10 cellular contexts compared by ENCODE assay signal in the genomic region with DNA sequence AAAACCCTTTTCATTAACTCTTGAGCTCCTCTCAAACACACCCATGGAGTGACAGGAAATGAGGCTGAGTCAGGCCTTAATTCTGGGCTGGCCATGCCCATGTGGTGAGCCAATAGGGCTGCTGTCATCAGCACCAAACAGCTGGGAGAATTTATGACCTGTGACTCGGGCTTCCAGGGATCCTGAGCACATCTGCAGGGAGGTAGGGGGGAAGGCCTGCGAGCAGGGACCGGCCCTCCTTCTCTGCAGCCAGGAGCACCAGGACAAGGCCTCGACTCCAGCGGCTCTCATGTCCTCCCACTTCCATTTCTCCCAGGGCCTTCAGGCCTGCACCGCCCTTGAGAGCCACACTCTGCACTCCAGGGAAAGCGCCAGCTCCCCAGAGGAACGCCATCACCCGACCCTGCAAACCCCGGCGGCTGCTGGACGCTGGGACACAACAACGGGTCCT. TPM values are rescaled to one million over a fixed set of nuclear protein-coding genes. Genes with fewer than 3 reads are reported as not detected.
DNase-seq lines count a peak whose midpoint lies in the region; ATAC-seq lines count a peak whose summit lies in the region.
"Had no signal": no experiment of that assay in that cellular context is flagged by ENCODE, and none has a peak within 500 bp of the region (broad histone marks: within the 10 kb centered on the region; RNA-seq: fewer than 3 reads in every experiment).

No MANE protein-coding gene starts in this region.

- H4K12ac ChIP-seq in trophoblast cell (ENCODE audit: low read depth, low read length), result no peak overlapping the region

- H2AFZ ChIP-seq in trophoblast cell (ENCODE audit: insufficient read depth, low read length, poor library complexity), result no peak overlapping the region

- no peaks in the 10 kb centered on the region for H3K9me3 ChIP-seq in esophagus (ENCODE audit: control insufficient read depth in 2 of 2, insufficient read depth in 1 of 2, low read depth in 1 of 2, low read length in 1 of 2)
- no peaks in the 10 kb centered on the region for H3K9me3 ChIP-seq in trophoblast cell (ENCODE audit: insufficient read depth, low read depth, low read length)

- H4K8ac ChIP-seq in trophoblast cell (ENCODE audit: low read depth, low read length), result no peak overlapping the region

- 53 to 65% methylated on average over 13 of the region's 13 CpGs for WGBS in esophagus, 2 donors
- WGBS in trophoblast cell (ENCODE audit: extremely low coverage, insufficient coverage, insufficient read length), result no CpG with 5 or more reads among the region's 13 CpGs

- DNase-seq in EL (peak; percentile 88), NCI-H69 (lab: John Stamatoyannopoulos, UW) (peak; percentile 64), trophoblast cell (no peak), NCI-H446 (lab: John Stamatoyannopoulos, UW) (no peak), UCSD-AML1 (lab: John Stamatoyannopoulos, UW; ENCODE audit: unreplicated experiment) (no peak)
- DNase-seq in activated CD8-positive, alpha-beta memory T cell treated with anti-CD3 and anti-CD28 coated beads, Interleukin-2, amount 50 U/mL, for 48 hours, result no peak
- DNase-seq: activated effector memory CD4-positive, alpha-beta T cell treated with anti-CD3 and anti-CD28 coated beads, Interleukin-2, amount 50 U/mL, for 16 hours; NCI-H2107 had no signal

- H3K79me1 ChIP-seq in trophoblast cell (ENCODE audit: low read length), result no peaks in the 10 kb centered on the region

- H3K36me3 ChIP-seq in esophagus (ENCODE audit: control insufficient read depth in 2 of 2, insufficient read depth in 2 of 2, low read length in 1 of 2), result peaks cover 0 to 40% of the 10 kb centered on the region in 2 donors
- peaks cover 5 to 6% of the 10 kb centered on the region in 2 experiments for H3K36me3 ChIP-seq in trophoblast cell (ENCODE audit: control insufficient read depth in 1 of 2, insufficient read depth in 2 of 2, low read length in 2 of 2)

- peak overlapping the region; percentile 9 for H3K18ac ChIP-seq in trophoblast cell (ENCODE audit: low read length)

- H4K91ac ChIP-seq in trophoblast cell (ENCODE audit: low read depth, low read length), result no peak overlapping the region

- peaks cover 9 to 26% of the 10 kb centered on the region in 2 donors for H3K4me1 ChIP-seq in esophagus (ENCODE audit: control insufficient read depth in 2 of 2, insufficient read depth in 2 of 2, low read length in 1 of 2)
- peaks cover 20 to 25% of the 10 kb centered on the region in 2 experiments for H3K4me1 ChIP-seq in trophoblast cell (ENCODE audit: control insufficient read depth in 1 of 2, insufficient read depth in 2 of 2, low read length in 2 of 2)

- H2AK5ac ChIP-seq in trophoblast cell (ENCODE audit: low read length), result no peak overlapping the region

- ATAC-seq in GM19035 (IDR thresholded peaks at IDR 0.05; ENCODE audit: unreplicated experiment), result no peak

- H3K14ac ChIP-seq in trophoblast cell (ENCODE audit: low read length), result no peak overlapping the region

- H3K4me3 ChIP-seq in esophagus (ENCODE audit: low read depth in 1 of 2, low read length in 2 of 2), result peak overlapping the region in 1 of 2 donors; percentile 9
- no peak overlapping the region for H3K4me3 ChIP-seq in trophoblast cell (ENCODE audit: low read depth, low read length)

- no peak overlapping the region for H3K9ac ChIP-seq in trophoblast cell (ENCODE audit: low read length)

- no peak overlapping the region for H2BK120ac ChIP-seq in trophoblast cell (ENCODE audit: insufficient read depth, low read length, poor library complexity)

- H3K27me3 ChIP-seq in esophagus (ENCODE audit: control insufficient read depth in 1 of 2, insufficient read depth in 2 of 2, low read length in 2 of 2), result no peaks in the 10 kb centered on the region
- H3K27me3 ChIP-seq in trophoblast cell (ENCODE audit: insufficient read depth, low read length), result no peaks in the 10 kb centered on the region

- H3K4ac ChIP-seq in trophoblast cell (ENCODE audit: low read depth, low read length), result no peak overlapping the region

- peak overlapping the region; percentile 89 to 98 for H3K27ac ChIP-seq in esophagus (ENCODE audit: low read depth in 2 of 2, low read length in 1 of 2)
- H3K27ac ChIP-seq in trophoblast cell (ENCODE audit: low read depth, low read length), result no peak overlapping the region

- no peak overlapping the region for H2BK5ac ChIP-seq in trophoblast cell (ENCODE audit: low read depth, low read length, poor library complexity)

- no peak overlapping the region for H2BK12ac ChIP-seq in trophoblast cell (ENCODE audit: low read length)

- H3K4me2 ChIP-seq in trophoblast cell (ENCODE audit: low read length), result no peak overlapping the region

- no peak overlapping the region for H3K23ac ChIP-seq in trophoblast cell (ENCODE audit: low read length)

- H3K79me2 ChIP-seq in trophoblast cell (ENCODE audit: control insufficient read depth, insufficient read depth, low read length, poor library complexity), result no peaks in the 10 kb centered on the region

RNA-seq across cellular contexts. Expression of a gene that starts 14.6 kb away (rescaled TPM):
- 10 to 100 TPM; 51.7 to 72.4 TPM for polyA plus RNA-seq in esophagus
- 2.6 and 2.7 TPM in 2 replicates for polyA plus RNA-seq in trophoblast cell (2013)

Comparison
In these comparisons a context has a peak if more than half of its experiments do, and no peak if none do; other contexts are left out.
1. DNase-seq: peak in EL (single experiment) and NCI-H69 (single experiment); none in trophoblast cell (0 of 2), NCI-H446 (0 of 2), activated CD8-positive, alpha-beta memory T cell treated with anti-CD3 and anti-CD28 coated beads, Interleukin-2, amount 50 U/mL, for 48 hours (single experiment) and UCSD-AML1 (single experiment).